In genomic region chr1:206471415-206471801, GRCh38 we compare ENCODE assay signal across 8 cellular contexts. TPM values are rescaled to one million over a fixed set of nuclear protein-coding genes. Genes with fewer than 3 reads are reported as not detected.
DNase-seq lines count a peak whose midpoint lies in the region; ATAC-seq and TF ChIP-seq lines count a peak whose summit lies in the region.

No MANE protein-coding gene starts in this region.

- peaks cover 87% of the 10 kb centered on the region for H3K4me1 Mint-ChIP-seq in activated CD4-positive, alpha-beta T cell treated with anti-CD3 and anti-CD28 coated beads for 36 hours

- no peak overlapping the region for H3K27ac ChIP-seq in PC-9
- H3K27ac ChIP-seq in esophagus muscularis mucosa (replicated peaks in 1 of 4) = peak overlapping the region in 1 of 4 donors; percentile 54

- POLR2A ChIA-PET in activated CD4-positive, alpha-beta T cell treated with anti-CD3 and anti-CD28 coated beads for 36 hours (lab: Charles Lee) = interaction anchor here (0.8 to 1.6 kb wide), 4 partner anchors 9 to 164 kb away, joined by 3 to 4 read pairs (median 3); partner anchors contain the start of gene DYRK3
- POLR2A ChIA-PET in PC-9 (lab: Charles Lee; ENCODE audit: unreplicated experiment) = no interaction called here

- peak overlapping the region; percentile 71 for H3K4me3 ChIP-seq in PC-9
- peak overlapping the region in 3 of 4 donors; percentile 57 to 76 (median 59) for H3K4me3 ChIP-seq in esophagus muscularis mucosa

- TF ChIP-seq CTCF in PC-9 (conservative IDR thresholded peaks at IDR 0.05) (no peak), esophagus muscularis mucosa (IDR thresholded peaks at IDR 0.05) (no peak)

- H3K4me1 ChIP-seq in PC-9 (replicated peaks; ENCODE audit: insufficient read depth) (peaks cover 37% of the 10 kb centered on the region), esophagus muscularis mucosa (peaks cover 21 to 38% (median 23%) of the 10 kb centered on the region in 4 donors)

- H3K9me2 ChIP-seq in PC-9 (ENCODE audit: insufficient read depth) = no peaks in the 10 kb centered on the region

- CTCF ChIA-PET in activated CD4-positive, alpha-beta T cell treated with anti-CD3 and anti-CD28 coated beads for 36 hours (lab: Charles Lee) = interaction anchor here (0.6 to 3.2 kb wide), 14 partner anchors 8 to 192 kb away, joined by 3 to 38 read pairs (median 5); no protein-coding TSS in a partner anchor
- CTCF ChIA-PET in PC-9 (lab: Charles Lee) = interaction anchor here (0.8 to 2.4 kb wide), 2 partner anchors 8 to 339 kb away, joined by 3 to 12 read pairs; no protein-coding TSS in a partner anchor

- no peaks in the 10 kb centered on the region; the same call in 1 of the 2 replicates for H3K79me2 ChIP-seq in PC-9 (ENCODE audit: low read depth)

- intact Hi-C loops in activated CD4-positive, alpha-beta T cell treated with anti-CD3 and anti-CD28 coated beads for 36 hours (cut with DNase I, micrococcal nuclease) = loop anchor here (2.0 to 10.0 kb wide), 4 partner anchors 35 to 443 kb away; partner anchors contain the start of gene RASSF5 (in 2 of the 2)
- intact Hi-C loops in PC-9 (cut with micrococcal nuclease; ENCODE audit: unreplicated experiment) = no loop called here
- intact Hi-C loops in esophagus muscularis mucosa (cut with DNase I) = no loop called here

- peaks cover 6% of the 10 kb centered on the region; the same call in 1 of the 2 replicates for H3K36me3 ChIP-seq in PC-9 (ENCODE audit: low read depth)
- peaks cover 0 to 16% (median 3%) of the 10 kb centered on the region in 4 donors for H3K36me3 ChIP-seq in esophagus muscularis mucosa

- H3K27me3 ChIP-seq in PC-9 (ENCODE audit: insufficient read depth, low read depth) (no peaks in the 10 kb centered on the region), esophagus muscularis mucosa (peaks cover 0 to 24% (median 0%) of the 10 kb centered on the region in 4 donors)

- H3K4me3 Mint-ChIP-seq in activated CD4-positive, alpha-beta T cell treated with anti-CD3 and anti-CD28 coated beads for 36 hours = peak overlapping the region; percentile 83

- BruUV-seq in PC-9 (replicated peaks; lab: Mats Ljungman, UMichigan) = no TSS peak

- ATAC-seq in activated CD4-positive, alpha-beta T cell treated with anti-CD3 and anti-CD28 coated beads for 36 hours = peak; percentile 14
- peak; percentile 20 for ATAC-seq in stimulated activated naive CD8-positive, alpha-beta T cell treated with anti-CD3 and anti-CD28 coated beads, Interleukin-15, Interleukin-2, amounts not matched to agents 100 U/mL and 50 U/mL, for 24 hours

- peaks cover 38% of the 10 kb centered on the region for H3K36me3 Mint-ChIP-seq in activated CD4-positive, alpha-beta T cell treated with anti-CD3 and anti-CD28 coated beads for 36 hours (ENCODE audit: low read depth)

- no peaks in the 10 kb centered on the region; the same call in 1 of the 2 replicates for H4K20me1 ChIP-seq in PC-9 (ENCODE audit: insufficient read depth)

- peak overlapping the region; percentile 71 for H3K4me2 ChIP-seq in PC-9

- peaks cover 18% of the 10 kb centered on the region for H3F3A ChIP-seq in PC-9 (ENCODE audit: insufficient read depth, low read depth)

- no peak for TF ChIP-seq EP300 in esophagus muscularis mucosa (IDR thresholded peaks at IDR 0.05)

- peak; percentile 60 for DNase-seq in activated CD4-positive, alpha-beta T cell treated with anti-CD3 and anti-CD28 coated beads for 36 hours
- no peak for DNase-seq in activated CD4-positive, alpha-beta T cell treated with anti-CD3 and anti-CD28 coated beads, Interleukin-2, amount 50 U/mL, for 1 hour
- peak in 1 of 2 experiments; percentile 18 for DNase-seq in PC-9
- no peak for DNase-seq in esophagus muscularis mucosa (ENCODE audit: extremely low spot score)
- DNase-seq in stimulated activated naive CD8-positive, alpha-beta T cell treated with anti-CD3 and anti-CD28 coated beads, Interleukin-15, Interleukin-2, amounts not matched to agents 100 U/mL and 50 U/mL, for 24 hours = peak; percentile 50
- no peak for DNase-seq in NCI-H1436 (lab: John Stamatoyannopoulos, UW)
- DNase-seq in activated CD8-positive, alpha-beta memory T cell treated with anti-CD3 and anti-CD28 coated beads, Interleukin-2, amount 50 U/mL, for 4 hours = no peak
- DNase-seq in NCI-H2107 treated with DMSO at 0.1 percent for 48 hours (lab: John Stamatoyannopoulos, UW; ENCODE audit: unreplicated experiment) = no peak

- H3K9me3 Mint-ChIP-seq in activated CD4-positive, alpha-beta T cell treated with anti-CD3 and anti-CD28 coated beads for 36 hours (ENCODE audit: low read depth) = no peaks in the 10 kb centered on the region

- H2AFZ ChIP-seq in PC-9 = no peak overlapping the region

- TF ChIP-seq POLR2A in esophagus muscularis mucosa (IDR thresholded peaks at IDR 0.05; ENCODE audit: low read depth) = no peak

- H3K9me3 ChIP-seq in PC-9 (ENCODE audit: insufficient read depth, low read depth) (no peaks in the 10 kb centered on the region), esophagus muscularis mucosa (no peaks in the 10 kb centered on the region)

- no peaks in the 10 kb centered on the region for H3K27me3 Mint-ChIP-seq in activated CD4-positive, alpha-beta T cell treated with anti-CD3 and anti-CD28 coated beads for 36 hours

- WGBS in esophagus muscularis mucosa = 78% methylated on average over 3 of the region's 7 CpGs

- H3K27ac Mint-ChIP-seq in activated CD4-positive, alpha-beta T cell treated with anti-CD3 and anti-CD28 coated beads for 36 hours = peak overlapping the region; percentile 91

RNA-seq across cellular contexts. Expression of gene IKBKE, which starts 1.1 kb away (rescaled TPM):
- total RNA-seq in activated CD4-positive, alpha-beta T cell treated with anti-CD3 and anti-CD28 coated beads for 36 hours = 10 to 100 TPM; 15.3 to 17.2 TPM
- total RNA-seq in PC-9 (2021) (12.5 and 12.6 TPM in 2 replicates), esophagus muscularis mucosa (1 to 10 TPM; 1.4 to 2.5 (median 2.3) TPM)

RNA-seq across cellular contexts. Expression of gene RASSF5, which starts 35.9 kb away (rescaled TPM):
- total RNA-seq in activated CD4-positive, alpha-beta T cell treated with anti-CD3 and anti-CD28 coated beads for 36 hours = 100 to 1,000 TPM; 223 to 239 TPM
- total RNA-seq in PC-9 (2021) (12.4 and 17.6 TPM in 2 replicates), esophagus muscularis mucosa (10 to 100 TPM in 3 of 4 donors, 1 to 10 TPM in 1; 6.6 to 23.0 (median 10.5) TPM)

Comparison
In these comparisons a context has a peak if more than half of its experiments do, and no peak if none do; other contexts are left out.
1. DNase-seq: peak in activated CD4-positive, alpha-beta T cell treated with anti-CD3 and anti-CD28 coated beads for 36 hours (single experiment) and stimulated activated naive CD8-positive, alpha-beta T cell treated with anti-CD3 and anti-CD28 coated beads, Interleukin-15, Interleukin-2, amounts not matched to agents 100 U/mL and 50 U/mL, for 24 hours (single experiment); none in activated CD4-positive, alpha-beta T cell treated with anti-CD3 and anti-CD28 coated beads, Interleukin-2, amount 50 U/mL, for 1 hour (single experiment), esophagus muscularis mucosa (single experiment), NCI-H1436 (single experiment), activated CD8-positive, alpha-beta memory T cell treated with anti-CD3 and anti-CD28 coated beads, Interleukin-2, amount 50 U/mL, for 4 hours (single experiment) and NCI-H2107 treated with DMSO at 0.1 percent for 48 hours (single experiment).
2. RNA of gene RASSF5, which starts 35.9 kb away (total RNA-seq): 223 to 239 TPM in activated CD4-positive, alpha-beta T cell treated with anti-CD3 and anti-CD28 coated beads for 36 hours; 12.4 to 17.6 TPM in PC-9 and 6.6 to 23.0 TPM in esophagus muscularis mucosa; every median in the first group is over 4 times any median in the second.
3. intact Hi-C loops: an anchor here in activated CD4-positive, alpha-beta T cell treated with anti-CD3 and anti-CD28 coated beads for 36 hours (2.0 to 10.0 kb wide); none called in PC-9 and esophagus muscularis mucosa.